Comparison of ENCODE assay signal across 11 cellular contexts in the genomic region with DNA sequence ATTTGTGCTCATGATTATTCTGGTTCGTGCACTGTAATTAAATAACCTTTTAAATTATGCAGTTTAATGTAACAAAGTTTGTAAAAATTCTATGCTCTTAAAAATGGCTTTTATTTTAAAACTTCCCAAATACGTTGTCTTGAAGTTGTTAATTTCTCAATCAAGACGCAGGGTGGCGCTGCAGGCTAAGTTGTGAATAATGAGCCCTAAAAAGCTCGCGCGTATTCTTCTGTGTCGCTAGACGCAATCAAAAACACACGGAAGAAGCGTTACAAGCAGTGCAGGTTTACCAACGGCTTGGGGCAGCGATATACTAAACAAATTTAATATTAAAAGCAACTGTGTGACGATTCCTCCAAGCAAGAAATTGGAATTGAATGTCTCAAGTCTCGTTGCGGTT. TPM values are rescaled to one million over a fixed set of nuclear protein-coding genes. Genes with fewer than 3 reads are reported as not detected.
A peak's percentile ranks its signal among the peaks of the same experiment; 100 is the strongest.
DNase-seq lines count a peak whose midpoint lies in the region; ATAC-seq and TF ChIP-seq lines count a peak whose summit lies in the region.
"Had no signal": no experiment of that assay in that cellular context is flagged by ENCODE, and none has a peak within 500 bp of the region (broad histone marks: within the 10 kb centered on the region; RNA-seq: fewer than 3 reads in every experiment).

TSS of gene PCDHB4 (plus strand) at position 256 of the 400 bp plus-strand sequence. CDS start 181 bp downstream, outside the sequence.

- H3K27me3 ChIP-seq in Panc1 (ENCODE audit: control insufficient read depth, insufficient read depth, low read length) (no peaks in the 10 kb centered on the region), left ventricle myocardium inferior (ENCODE audit: low read depth) (peaks cover 47% of the 10 kb centered on the region), subcutaneous abdominal adipose tissue (ENCODE audit: control insufficient read depth in 5 of 5, insufficient read depth in 4 of 5, low read length in 5 of 5) (no peaks in the 10 kb centered on the region)

- peak; percentile 18; the same call in 1 of the 2 replicates for TF ChIP-seq CTCF in Panc1 (IDR thresholded peaks at IDR 0.05)
- TF ChIP-seq CTCF in left ventricle myocardium inferior (IDR thresholded peaks at IDR 0.05; ENCODE audit: borderline replicate concordance): peak; percentile 42
- no peak for TF ChIP-seq CTCF in GM10248 (IDR thresholded peaks at IDR 0.05; ENCODE audit: control extremely low read depth, extremely low read depth, low read depth, missing control alignments)

- H3K9me3 ChIP-seq in Panc1 (ENCODE audit: control insufficient read depth, insufficient read depth, low read depth, low read length) (no peaks in the 10 kb centered on the region), left ventricle myocardium inferior (replicated peaks) (peaks cover 58% of the 10 kb centered on the region), subcutaneous abdominal adipose tissue (ENCODE audit: control insufficient read depth in 5 of 5, low read length in 5 of 5) (peaks cover 5 to 28% (median 14%) of the 10 kb centered on the region in 5 donors)

- peak; percentile 47 to 60 for DNase-seq in NCI-H2081 (lab: John Stamatoyannopoulos, UW)
- DNase-seq in NCI-H2081 treated with DMSO at 0.1 percent for 48 hours (lab: John Stamatoyannopoulos, UW): no peak
- DNase-seq in Panc1 (ENCODE audit: low read depth, low spot score): no peak
- DNase-seq in left ventricle myocardium inferior: no peak
- DNase-seq in GM10248 (ENCODE audit: extremely low spot score): no peak
- no peak for DNase-seq in globus pallidus (ENCODE audit: low spot score)
- DNase-seq: ACHN; activated T-cell treated with anti-CD3 and anti-CD28 coated beads, Interleukin-2, amount 50 U/mL, for 72 hours; NCI-H1694 had no signal

- no TSS peak for BruUV-seq in Panc1 (replicated peaks; lab: Mats Ljungman, UMichigan)

- H3K9ac ChIP-seq in subcutaneous abdominal adipose tissue (ENCODE audit: low read length in 5 of 5): peak within 1 kb of the TSS in 2 of 5 donors; percentile 6 to 38

- intact Hi-C loops in Panc1 (cut with micrococcal nuclease; ENCODE audit: unreplicated experiment): no loop called here
- intact Hi-C loops in left ventricle myocardium inferior (cut with micrococcal nuclease): no loop called here

- H3K4me3 ChIP-seq in Panc1 (ENCODE audit: low read depth in 2 of 2, low read length in 2 of 2) (no peak within 1 kb of the TSS), left ventricle myocardium inferior (peak within 1 kb of the TSS; percentile 51), subcutaneous abdominal adipose tissue (ENCODE audit: low read depth in 1 of 5, low read length in 5 of 5) (peak within 1 kb of the TSS; percentile 35 to 74 (median 60))

- in situ Hi-C loops in Panc1 (cut with HindIII; ENCODE audit: low pct_unique_long_range_greater_than_20kb, low sequenced_read_pairs): no loop called here

- H3K36me3 ChIP-seq in Panc1 (ENCODE audit: control insufficient read depth, insufficient read depth, low read length) (no peaks in the 10 kb centered on the region), left ventricle myocardium inferior (no peaks in the 10 kb centered on the region), subcutaneous abdominal adipose tissue (ENCODE audit: control insufficient read depth in 5 of 5, insufficient read depth in 5 of 5, low read length in 5 of 5) (no peaks in the 10 kb centered on the region)

- H3K4me1 ChIP-seq in Panc1 (ENCODE audit: control insufficient read depth, insufficient read depth, low read length) (no peaks in the 10 kb centered on the region), left ventricle myocardium inferior (no peaks in the 10 kb centered on the region), subcutaneous abdominal adipose tissue (ENCODE audit: control insufficient read depth in 5 of 5, insufficient read depth in 5 of 5, low read length in 5 of 5) (peaks cover 0 to 6% (median 0%) of the 10 kb centered on the region in 5 donors)

- H3K27ac ChIP-seq in Panc1 (ENCODE audit: low read length) (no peak within 1 kb of the TSS), left ventricle myocardium inferior (replicated peaks) (no peak within 1 kb of the TSS), subcutaneous abdominal adipose tissue (ENCODE audit: low read depth, low read length) (no peak within 1 kb of the TSS)

- CTCF ChIA-PET in Panc1 (lab: Charles Lee): no interaction called here
- CTCF ChIA-PET in GM10248 (lab: Yijun Ruan, JAX): no interaction called here

- ATAC-seq in Panc1 (no peak), GM18502 (IDR thresholded peaks at IDR 0.05; ENCODE audit: poor library complexity, unreplicated experiment) (no peak)
- ATAC-seq: activated T-cell treated with anti-CD3 and anti-CD28 coated beads, Interleukin-2, amount 50 U/mL, for 72 hours had no signal

- POLR2A ChIA-PET in Panc1 (lab: Charles Lee): no interaction called here
- POLR2A ChIA-PET in GM10248 (lab: Yijun Ruan, JAX): no interaction called here

RNA-seq across cellular contexts. Expression of gene PCDHB4, which starts in this region (rescaled TPM):
- total RNA-seq in Panc1 (2021; ENCODE audit: unreplicated experiment): 0.26 TPM
- polyA plus RNA-seq in Panc1 (2012; ENCODE audit: insufficient read length): 1.0 TPM
- 0.80 TPM for total RNA-seq in left ventricle myocardium inferior
- total RNA-seq: activated T-cell treated with anti-CD3 and anti-CD28 coated beads, Interleukin-2, amount 50 U/mL, for 72 hours had no signal

Comparison
In these comparisons a context has a peak if more than half of its experiments do, and no peak if none do; other contexts are left out.
1. DNase-seq: peak in NCI-H2081 (2 of 2); none in NCI-H2081 treated with DMSO at 0.1 percent for 48 hours (single experiment), Panc1 (single experiment), left ventricle myocardium inferior (single experiment), GM10248 (single experiment) and globus pallidus (single experiment).
2. H3K4me3 ChIP-seq: peak in left ventricle myocardium inferior (single experiment) and subcutaneous abdominal adipose tissue (5 of 5); none in Panc1 (0 of 2).